In the genomic region with DNA sequence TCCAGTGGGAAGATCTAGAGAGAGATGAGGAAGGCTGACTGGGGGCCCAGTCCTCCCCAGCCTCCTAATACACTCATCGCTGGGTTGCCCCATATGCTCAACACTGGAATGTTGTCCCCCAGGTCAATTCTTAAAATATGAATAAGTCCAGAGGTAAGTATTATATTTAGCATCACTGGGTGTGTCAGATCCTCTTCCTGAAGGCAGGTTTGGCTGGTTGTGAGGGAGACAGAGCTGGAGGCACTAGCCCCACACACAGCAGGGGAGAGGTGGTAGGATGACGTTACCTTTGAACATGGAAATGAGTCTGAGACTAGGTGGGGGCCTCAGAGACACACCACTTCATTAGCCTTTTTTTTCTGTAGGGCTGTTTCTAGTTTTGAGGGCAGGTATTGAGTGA, we compare ENCODE assay signal across 2 cellular contexts.
TF ChIP-seq lines count a peak whose summit lies in the region.

No MANE protein-coding gene starts in this region.

TF ChIP-seq in SK-N-SH, 30 proteins besides CTCF, POLR2A, EP300 and RAD21 (continued from another document):
- TF ChIP-seq, protein P1, sequence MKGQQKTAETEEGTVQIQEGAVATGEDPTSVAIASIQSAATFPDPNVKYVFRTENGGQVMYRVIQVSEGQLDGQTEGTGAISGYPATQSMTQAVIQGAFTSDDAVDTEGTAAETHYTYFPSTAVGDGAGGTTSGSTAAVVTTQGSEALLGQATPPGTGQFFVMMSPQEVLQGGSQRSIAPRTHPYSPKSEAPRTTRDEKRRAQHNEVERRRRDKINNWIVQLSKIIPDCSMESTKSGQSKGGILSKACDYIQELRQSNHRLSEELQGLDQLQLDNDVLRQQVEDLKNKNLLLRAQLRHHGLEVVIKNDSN (IDR thresholded peaks at IDR 0.05; ENCODE audit: borderline replicate concordance, low read depth) = no peak
- TF ChIP-seq, protein P2, sequence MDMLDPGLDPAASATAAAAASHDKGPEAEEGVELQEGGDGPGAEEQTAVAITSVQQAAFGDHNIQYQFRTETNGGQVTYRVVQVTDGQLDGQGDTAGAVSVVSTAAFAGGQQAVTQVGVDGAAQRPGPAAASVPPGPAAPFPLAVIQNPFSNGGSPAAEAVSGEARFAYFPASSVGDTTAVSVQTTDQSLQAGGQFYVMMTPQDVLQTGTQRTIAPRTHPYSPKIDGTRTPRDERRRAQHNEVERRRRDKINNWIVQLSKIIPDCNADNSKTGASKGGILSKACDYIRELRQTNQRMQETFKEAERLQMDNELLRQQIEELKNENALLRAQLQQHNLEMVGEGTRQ (IDR thresholded peaks at IDR 0.05; ENCODE audit: borderline replicate concordance, low read depth, low read length) = no peak
- TF ChIP-seq MXI1 (IDR thresholded peaks at IDR 0.05; ENCODE audit: low read depth, low read length) = no peak
- no peak for TF ChIP-seq GATA2 (CRISPR knock-in tag; IDR thresholded peaks at IDR 0.05)
- TF ChIP-seq TEAD4 (IDR thresholded peaks at IDR 0.05; ENCODE audit: borderline replicate concordance, insufficient read depth) = no peak
- TF ChIP-seq SMC3 (IDR thresholded peaks at IDR 0.05; ENCODE audit: low read depth, low read length) = no peak
- TF ChIP-seq, protein P3, sequence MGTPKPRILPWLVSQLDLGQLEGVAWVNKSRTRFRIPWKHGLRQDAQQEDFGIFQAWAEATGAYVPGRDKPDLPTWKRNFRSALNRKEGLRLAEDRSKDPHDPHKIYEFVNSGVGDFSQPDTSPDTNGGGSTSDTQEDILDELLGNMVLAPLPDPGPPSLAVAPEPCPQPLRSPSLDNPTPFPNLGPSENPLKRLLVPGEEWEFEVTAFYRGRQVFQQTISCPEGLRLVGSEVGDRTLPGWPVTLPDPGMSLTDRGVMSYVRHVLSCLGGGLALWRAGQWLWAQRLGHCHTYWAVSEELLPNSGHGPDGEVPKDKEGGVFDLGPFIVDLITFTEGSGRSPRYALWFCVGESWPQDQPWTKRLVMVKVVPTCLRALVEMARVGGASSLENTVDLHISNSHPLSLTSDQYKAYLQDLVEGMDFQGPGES (IDR thresholded peaks at IDR 0.05; ENCODE audit: low read depth, low read length) = no peak

TF ChIP-seq in SK-N-SH treated with all-trans-retinoic acid at 6 μM for 48 hours, 23 proteins besides CTCF, POLR2A, EP300 and RAD21 (continued from another document):
- TF ChIP-seq TCF4 (CRISPR knock-in tag; IDR thresholded peaks at IDR 0.05; ENCODE audit: borderline replicate concordance) (no peak), RARB (CRISPR knock-in tag; IDR thresholded peaks at IDR 0.05) (no peak)
- TF ChIP-seq, protein P4, sequence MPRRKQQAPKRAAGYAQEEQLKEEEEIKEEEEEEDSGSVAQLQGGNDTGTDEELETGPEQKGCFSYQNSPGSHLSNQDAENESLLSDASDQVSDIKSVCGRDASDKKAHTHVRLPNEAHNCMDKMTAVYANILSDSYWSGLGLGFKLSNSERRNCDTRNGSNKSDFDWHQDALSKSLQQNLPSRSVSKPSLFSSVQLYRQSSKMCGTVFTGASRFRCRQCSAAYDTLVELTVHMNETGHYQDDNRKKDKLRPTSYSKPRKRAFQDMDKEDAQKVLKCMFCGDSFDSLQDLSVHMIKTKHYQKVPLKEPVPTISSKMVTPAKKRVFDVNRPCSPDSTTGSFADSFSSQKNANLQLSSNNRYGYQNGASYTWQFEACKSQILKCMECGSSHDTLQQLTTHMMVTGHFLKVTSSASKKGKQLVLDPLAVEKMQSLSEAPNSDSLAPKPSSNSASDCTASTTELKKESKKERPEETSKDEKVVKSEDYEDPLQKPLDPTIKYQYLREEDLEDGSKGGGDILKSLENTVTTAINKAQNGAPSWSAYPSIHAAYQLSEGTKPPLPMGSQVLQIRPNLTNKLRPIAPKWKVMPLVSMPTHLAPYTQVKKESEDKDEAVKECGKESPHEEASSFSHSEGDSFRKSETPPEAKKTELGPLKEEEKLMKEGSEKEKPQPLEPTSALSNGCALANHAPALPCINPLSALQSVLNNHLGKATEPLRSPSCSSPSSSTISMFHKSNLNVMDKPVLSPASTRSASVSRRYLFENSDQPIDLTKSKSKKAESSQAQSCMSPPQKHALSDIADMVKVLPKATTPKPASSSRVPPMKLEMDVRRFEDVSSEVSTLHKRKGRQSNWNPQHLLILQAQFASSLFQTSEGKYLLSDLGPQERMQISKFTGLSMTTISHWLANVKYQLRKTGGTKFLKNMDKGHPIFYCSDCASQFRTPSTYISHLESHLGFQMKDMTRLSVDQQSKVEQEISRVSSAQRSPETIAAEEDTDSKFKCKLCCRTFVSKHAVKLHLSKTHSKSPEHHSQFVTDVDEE (CRISPR knock-in tag; IDR thresholded peaks at IDR 0.05) = no peak
- TF ChIP-seq, protein P5, sequence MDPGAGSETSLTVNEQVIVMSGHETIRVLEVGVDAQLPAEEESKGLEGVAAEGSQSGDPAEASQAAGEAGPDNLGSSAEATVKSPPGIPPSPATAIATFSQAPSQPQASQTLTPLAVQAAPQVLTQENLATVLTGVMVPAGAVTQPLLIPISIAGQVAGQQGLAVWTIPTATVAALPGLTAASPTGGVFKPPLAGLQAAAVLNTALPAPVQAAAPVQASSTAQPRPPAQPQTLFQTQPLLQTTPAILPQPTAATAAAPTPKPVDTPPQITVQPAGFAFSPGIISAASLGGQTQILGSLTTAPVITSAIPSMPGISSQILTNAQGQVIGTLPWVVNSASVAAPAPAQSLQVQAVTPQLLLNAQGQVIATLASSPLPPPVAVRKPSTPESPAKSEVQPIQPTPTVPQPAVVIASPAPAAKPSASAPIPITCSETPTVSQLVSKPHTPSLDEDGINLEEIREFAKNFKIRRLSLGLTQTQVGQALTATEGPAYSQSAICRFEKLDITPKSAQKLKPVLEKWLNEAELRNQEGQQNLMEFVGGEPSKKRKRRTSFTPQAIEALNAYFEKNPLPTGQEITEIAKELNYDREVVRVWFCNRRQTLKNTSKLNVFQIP (CRISPR knock-in tag; IDR thresholded peaks at IDR 0.05; ENCODE audit: borderline replicate concordance, low read depth) = no peak
